Comparison of ENCODE assay signal across 22 cellular contexts in the genomic region with DNA sequence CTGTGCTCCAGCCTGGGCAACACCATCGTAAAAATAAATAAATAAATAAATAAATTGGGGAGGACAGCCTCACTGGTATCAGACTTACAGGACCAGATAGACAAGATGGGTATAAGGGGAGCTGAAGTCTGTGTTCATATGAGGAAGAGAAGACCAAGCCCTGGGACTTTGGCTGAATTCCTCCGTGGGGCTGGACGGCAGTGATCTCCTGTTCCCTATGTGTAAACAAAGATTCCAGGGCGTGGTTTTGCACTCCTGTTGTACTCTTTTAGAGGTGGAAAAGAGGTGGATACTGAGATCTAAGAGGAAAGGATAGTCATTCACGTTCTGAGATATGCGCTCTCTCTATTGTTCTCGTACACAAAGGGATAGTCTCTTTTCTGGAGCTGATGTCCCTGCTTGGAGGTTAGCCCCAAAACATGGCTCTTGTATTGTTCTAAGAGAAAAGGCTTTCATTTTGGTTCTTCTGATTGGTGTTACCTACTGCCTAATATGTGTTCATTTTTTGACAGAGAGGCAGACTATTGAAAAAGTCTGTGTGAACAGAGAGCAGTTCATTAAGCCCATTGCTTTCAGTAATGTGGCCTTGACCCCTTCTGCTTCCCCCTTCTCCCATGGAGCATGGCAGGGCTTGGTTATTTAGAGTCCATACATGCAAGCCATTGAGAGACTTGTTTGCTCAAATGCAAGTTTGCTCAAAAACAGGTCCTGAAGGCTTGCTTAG. TPM values are rescaled to one million over a fixed set of nuclear protein-coding genes. Genes with fewer than 3 reads are reported as not detected.
DNase-seq lines count a peak whose midpoint lies in the region; ATAC-seq and TF ChIP-seq lines count a peak whose summit lies in the region.
"Had no signal": no experiment of that assay in that cellular context is flagged by ENCODE, and none has a peak within 500 bp of the region (broad histone marks: within the 10 kb centered on the region; RNA-seq: fewer than 3 reads in every experiment).

No MANE protein-coding gene starts in this region.

- no peak overlapping the region for H3K4me3 ChIP-seq in hepatocyte
- H3K4me3 ChIP-seq in prostate gland, result no peak overlapping the region
- H3K4me3 ChIP-seq: BLaER1, esophagus squamous epithelium, gastrocnemius medialis, uterus had no signal

- intact Hi-C loops in CD4-positive, alpha-beta T cell (cut with DNase I, micrococcal nuclease), result loop anchor here in 1 of 2 experiments (5.0 kb wide), 1 partner anchor 84 kb away; no protein-coding TSS in a partner anchor
- intact Hi-C loops in prostate gland (cut with DNase I), result no loop called here

- no peak for DNase-seq in CD4-positive, alpha-beta T cell
- peak; percentile 50 for DNase-seq in SW480 (ENCODE audit: low spot score)
- peak; percentile 55 for DNase-seq in hepatocyte (ENCODE audit: low spot score)
- DNase-seq in prostate gland (ENCODE audit: low spot score), result peak; percentile 71
- no peak for DNase-seq in activated CD4-positive, alpha-beta T cell treated with anti-CD3 and anti-CD28 coated beads for 1 hour
- no peak for DNase-seq in NCI-H1092 (lab: John Stamatoyannopoulos, UW)
- DNase-seq: ACHN; activated CD8-positive, alpha-beta T cell treated with anti-CD3 and anti-CD28 coated beads, Interleukin-2, amount 10 ng/mL, durations not matched to agents 7 days and 5 days; activated effector memory CD4-positive, alpha-beta T cell treated with anti-CD3 and anti-CD28 coated beads, Interleukin-2, amount 50 U/mL, for 16 hours; activated T-cell treated with anti-CD3 and anti-CD28 coated beads for 4 hours; esophagus squamous epithelium; gastrocnemius medialis; HCEC 1CT; KBM-7; NCI-H1436; NCI-H2107; NCI-H446; uterus had no signal

- H3K36me3 ChIP-seq in hepatocyte (replicated peaks; ENCODE audit: insufficient read depth, low read depth) (no peaks in the 10 kb centered on the region), prostate gland (no peaks in the 10 kb centered on the region)
- H3K36me3 ChIP-seq: uterus had no signal

- H3K9me3 Mint-ChIP-seq in CD4-positive, alpha-beta T cell, result no peaks in the 10 kb centered on the region

- peak overlapping the region; percentile 58 for H3K4me2 ChIP-seq in hepatocyte

- H3K4me1 Mint-ChIP-seq in CD4-positive, alpha-beta T cell (ENCODE audit: low read depth), result peaks cover 21% of the 10 kb centered on the region

- H2AFZ ChIP-seq in hepatocyte, result no peak overlapping the region

- TF ChIP-seq CTCF in CD4-positive, alpha-beta T cell (IDR thresholded peaks at IDR 0.05), result no peak
- TF ChIP-seq CTCF in hepatocyte (IDR thresholded peaks at IDR 0.05; ENCODE audit: poor library complexity) (no peak), prostate gland (IDR thresholded peaks at IDR 0.05) (no peak)

- no peaks in the 10 kb centered on the region for H3K9me2 ChIP-seq in hepatocyte (replicated peaks; ENCODE audit: insufficient read depth)

- POLR2A ChIA-PET in CD4-positive, alpha-beta T cell (lab: Charles Lee), result interaction anchor here (1.5 kb wide), 1 partner anchor 9 kb away, joined by 4 read pairs; no protein-coding TSS in a partner anchor

- no peak for ATAC-seq in CD4-positive, alpha-beta T cell (ENCODE audit: poor library complexity)
- ATAC-seq in HG03097 (IDR thresholded peaks at IDR 0.05; ENCODE audit: low FRiP score, unreplicated experiment) (no peak), HG03280 (IDR thresholded peaks at IDR 0.05; ENCODE audit: unreplicated experiment) (no peak)
- ATAC-seq: activated CD4-positive, CD25-positive, alpha-beta regulatory T cell treated with anti-CD3 and anti-CD28 coated beads, Interleukin-2, amount 50 U/mL, for 24 hours; activated CD8-positive, alpha-beta T cell treated with anti-CD3 and anti-CD28 coated beads, Interleukin-2, amount 10 ng/mL, durations not matched to agents 7 days and 5 days had no signal

- no peaks in the 10 kb centered on the region for H3K9me3 ChIP-seq in CD4-positive, alpha-beta T cell (ENCODE audit: control insufficient read depth, low read length)
- H3K9me3 ChIP-seq in hepatocyte (ENCODE audit: low read depth) (no peaks in the 10 kb centered on the region), prostate gland (no peaks in the 10 kb centered on the region)
- H3K9me3 ChIP-seq: BLaER1, esophagus squamous epithelium, gastrocnemius medialis, uterus had no signal

- no peaks in the 10 kb centered on the region for H3K27me3 ChIP-seq in CD4-positive, alpha-beta T cell (ENCODE audit: control insufficient read depth, insufficient read depth, low read length)
- H3K27me3 ChIP-seq in hepatocyte, result no peaks in the 10 kb centered on the region
- no peaks in the 10 kb centered on the region for H3K27me3 ChIP-seq in prostate gland (replicated peaks; ENCODE audit: insufficient read depth)
- H3K27me3 ChIP-seq: BLaER1, esophagus squamous epithelium, gastrocnemius medialis, uterus had no signal

- no peak overlapping the region for H3K4me3 Mint-ChIP-seq in CD4-positive, alpha-beta T cell
- H3K4me3 Mint-ChIP-seq: activated CD8-positive, alpha-beta T cell treated with anti-CD3 and anti-CD28 coated beads, Interleukin-2, amount 10 ng/mL, durations not matched to agents 7 days and 5 days had no signal

- CTCF ChIA-PET in CD4-positive, alpha-beta T cell (lab: Charles Lee), result no interaction called here

- H3K27ac ChIP-seq in CD4-positive, alpha-beta T cell (ENCODE audit: low read depth, low read length), result no peak overlapping the region
- peak overlapping the region; percentile 71 for H3K27ac ChIP-seq in hepatocyte
- peak overlapping the region; percentile 46 to 52 for H3K27ac ChIP-seq in prostate gland
- H3K27ac ChIP-seq: BLaER1, esophagus squamous epithelium, uterus had no signal

- no peaks in the 10 kb centered on the region for H3K79me2 ChIP-seq in hepatocyte

- no peaks in the 10 kb centered on the region for H3K27me3 Mint-ChIP-seq in CD4-positive, alpha-beta T cell

- WGBS in hepatocyte (ENCODE audit: low lambda C conversion rate, missing lambda C conversion rate), result 69% methylated on average over 7 of the region's 7 CpGs
- 55% methylated on average over 7 of the region's 7 CpGs for WGBS in prostate gland

- peaks cover 21% of the 10 kb centered on the region for H3K4me1 ChIP-seq in hepatocyte (ENCODE audit: insufficient read depth)
- H3K4me1 ChIP-seq in prostate gland (replicated peaks), result no peaks in the 10 kb centered on the region
- H3K4me1 ChIP-seq: uterus had no signal

- no peak for TF ChIP-seq POLR2A in prostate gland (IDR thresholded peaks at IDR 0.05)

- H3K36me3 Mint-ChIP-seq in CD4-positive, alpha-beta T cell (ENCODE audit: low read depth), result peaks cover 96% of the 10 kb centered on the region

- peak overlapping the region; percentile 56 for H3K27ac Mint-ChIP-seq in CD4-positive, alpha-beta T cell
- H3K27ac Mint-ChIP-seq: activated CD8-positive, alpha-beta T cell treated with anti-CD3 and anti-CD28 coated beads, Interleukin-2, amount 10 ng/mL, durations not matched to agents 7 days and 5 days had no signal

- no peaks in the 10 kb centered on the region for H4K20me1 ChIP-seq in hepatocyte (ENCODE audit: insufficient read depth, poor library complexity, severe bottlenecking)
- H4K20me1 ChIP-seq: BLaER1 had no signal

RNA-seq across cellular contexts. Expression of a gene that starts 12.3 kb away (rescaled TPM):
- 10 to 100 TPM; 15.2 TPM for total RNA-seq in CD4-positive, alpha-beta T cell
- total RNA-seq in hepatocyte, result 9.4 and 15.9 TPM in 2 replicates
- 6.9 and 7.2 TPM in 2 replicates for polyA plus RNA-seq in hepatocyte
- 10 to 100 TPM; 17.7 to 61.0 TPM for total RNA-seq in prostate gland

Comparison
In these comparisons a context has a peak if more than half of its experiments do, and no peak if none do; other contexts are left out.
1. DNase-seq: peak in SW480 (single experiment), hepatocyte (single experiment) and prostate gland (single experiment); none in CD4-positive, alpha-beta T cell (0 of 10), activated CD4-positive, alpha-beta T cell treated with anti-CD3 and anti-CD28 coated beads for 1 hour (single experiment) and NCI-H1092 (single experiment).